Comparison of ENCODE assay signal across 28 cellular contexts in genomic region chr4:165994706-165995105, GRCh38.
DNase-seq lines count a peak whose midpoint lies in the region; ATAC-seq, FAIRE-seq and TF ChIP-seq lines count a peak whose summit lies in the region.
"Had no signal": no experiment of that assay in that cellular context is flagged by ENCODE, and none has a peak within 500 bp of the region (broad histone marks: within the 10 kb centered on the region; RNA-seq: fewer than 3 reads in every experiment).

No MANE protein-coding gene starts in this region.

- H3K27ac Mint-ChIP-seq in chondrocyte (ENCODE audit: unreplicated experiment) = peak overlapping the region; percentile 61
- H3K27ac Mint-ChIP-seq in mesothelial cell of epicardium = peak overlapping the region; percentile 15
- H3K27ac Mint-ChIP-seq: activated B cell treated with CpG ODN at 0.5 μM for 24 hours; activated CD4-positive, alpha-beta memory T cell treated with anti-CD3 and anti-CD28 coated beads for 36 hours; CD4-positive, CD25-positive, alpha-beta regulatory T cell; effector memory CD8-positive, alpha-beta T cell had no signal

- H3K4me3 ChIP-seq in GM23248 (no peak overlapping the region), osteoblast (ENCODE audit: insufficient read depth, low read length) (no peak overlapping the region)
- H3K4me3 ChIP-seq: body of pancreas, colonic mucosa, esophagus muscularis mucosa, K562, lower lobe of right lung, stomach, transverse colon had no signal

- H3K4me1 Mint-ChIP-seq in chondrocyte (ENCODE audit: low read depth) (peaks cover 39% of the 10 kb centered on the region), mesothelial cell of epicardium (peaks cover 18% of the 10 kb centered on the region)
- H3K4me1 Mint-ChIP-seq: activated B cell treated with CpG ODN at 0.5 μM for 24 hours; CD4-positive, CD25-positive, alpha-beta regulatory T cell had no signal

- H3K36me3 ChIP-seq in GM23248 (ENCODE audit: low read depth) (no peaks in the 10 kb centered on the region), osteoblast (ENCODE audit: insufficient read depth, low read length) (no peaks in the 10 kb centered on the region)
- H3K36me3 ChIP-seq: colonic mucosa, esophagus muscularis mucosa, lower lobe of right lung, stomach, transverse colon had no signal

- no peaks in the 10 kb centered on the region for H3K9me3 Mint-ChIP-seq in chondrocyte (ENCODE audit: low read depth)
- H3K9me3 Mint-ChIP-seq in mesothelial cell of epicardium = no peaks in the 10 kb centered on the region
- H3K9me3 Mint-ChIP-seq: activated B cell treated with CpG ODN at 0.5 μM for 24 hours had no signal

- TF ChIP-seq CTCF in chondrocyte (IDR thresholded peaks at IDR 0.05) (no peak), mesothelial cell of epicardium (IDR thresholded peaks at IDR 0.05; ENCODE audit: unreplicated experiment) (no peak), osteoblast (IDR thresholded peaks at IDR 0.05; ENCODE audit: extremely low read depth, low read depth, low read length) (no peak)

- H3K79me2 ChIP-seq in GM23248 (ENCODE audit: insufficient read depth) (no peaks in the 10 kb centered on the region), osteoblast (ENCODE audit: insufficient read depth, low read length) (no peaks in the 10 kb centered on the region)

- H3K27me3 Mint-ChIP-seq in chondrocyte (ENCODE audit: low read depth) (no peaks in the 10 kb centered on the region), mesothelial cell of epicardium (ENCODE audit: low read depth) (no peaks in the 10 kb centered on the region)
- H3K27me3 Mint-ChIP-seq: activated B cell treated with CpG ODN at 0.5 μM for 24 hours; activated CD4-positive, alpha-beta memory T cell treated with anti-CD3 and anti-CD28 coated beads for 36 hours; CD4-positive, CD25-positive, alpha-beta regulatory T cell; effector memory CD8-positive, alpha-beta T cell had no signal

- no peak overlapping the region for H3K27ac ChIP-seq in GM23248
- no peak overlapping the region for H3K27ac ChIP-seq in osteoblast (ENCODE audit: low read depth, low read length)
- H3K27ac ChIP-seq: body of pancreas, colonic mucosa, esophagus muscularis mucosa, lower lobe of right lung, RWPE1, stomach, transverse colon had no signal

- FAIRE-seq in RCC 7860 (lab: Jason Lieb, UNC) = no peak
- FAIRE-seq: GM19239, K562 had no signal

- no peaks in the 10 kb centered on the region for H3K27me3 ChIP-seq in GM23248 (replicated peaks; ENCODE audit: insufficient read depth)
- H3K27me3 ChIP-seq in osteoblast (ENCODE audit: insufficient read depth, low read length) = no peaks in the 10 kb centered on the region
- H3K27me3 ChIP-seq: body of pancreas, colonic mucosa, esophagus muscularis mucosa, stomach, transverse colon had no signal

- H3K9ac ChIP-seq in GM23248 = no peak overlapping the region

- H3K36me3 Mint-ChIP-seq in chondrocyte (ENCODE audit: low read depth) (peaks cover 2% of the 10 kb centered on the region), mesothelial cell of epicardium (no peaks in the 10 kb centered on the region)
- H3K36me3 Mint-ChIP-seq: activated CD4-positive, alpha-beta memory T cell treated with anti-CD3 and anti-CD28 coated beads for 36 hours; CD4-positive, CD25-positive, alpha-beta regulatory T cell had no signal

- H3K4me1 ChIP-seq in GM23248 (ENCODE audit: insufficient read depth) = no peaks in the 10 kb centered on the region
- no peaks in the 10 kb centered on the region for H3K4me1 ChIP-seq in osteoblast (ENCODE audit: insufficient read depth, low read length)
- H3K4me1 ChIP-seq: body of pancreas, colonic mucosa, esophagus muscularis mucosa, lower lobe of right lung, stomach, transverse colon had no signal

- H2AFZ ChIP-seq in GM23248 (no peak overlapping the region), osteoblast (ENCODE audit: low read length) (no peak overlapping the region)

- WGBS in GM23248 (ENCODE audit: low coverage in 1 of 2, low lambda C conversion rate in 2 of 2, missing lambda C conversion rate in 2 of 2), 2 experiments = 17 to 25% methylated on average over 1 of the region's 1 CpG

- H3K4me2 ChIP-seq in GM23248 (ENCODE audit: unreplicated experiment) (no peak overlapping the region), osteoblast (ENCODE audit: insufficient read depth, low read length) (no peak overlapping the region)

- no peak overlapping the region for H3K4me3 Mint-ChIP-seq in chondrocyte (ENCODE audit: unreplicated experiment)
- H3K4me3 Mint-ChIP-seq in mesothelial cell of epicardium = no peak overlapping the region
- H3K4me3 Mint-ChIP-seq: activated B cell treated with CpG ODN at 0.5 μM for 24 hours; activated CD4-positive, alpha-beta memory T cell treated with anti-CD3 and anti-CD28 coated beads for 36 hours; CD4-positive, CD25-positive, alpha-beta regulatory T cell; effector memory CD8-positive, alpha-beta T cell had no signal

- H4K20me1 ChIP-seq in GM23248 (ENCODE audit: insufficient read depth) (no peaks in the 10 kb centered on the region), osteoblast (ENCODE audit: insufficient read depth, low read length) (no peaks in the 10 kb centered on the region)

- in situ Hi-C loops in GM23248 (cut with MboI) = no loop called here

- H3K9me3 ChIP-seq in GM23248 (ENCODE audit: low read depth) (no peaks in the 10 kb centered on the region), osteoblast (ENCODE audit: low read depth, low read length) (no peaks in the 10 kb centered on the region)
- H3K9me3 ChIP-seq: colonic mucosa, esophagus muscularis mucosa, lower lobe of right lung, stomach, transverse colon had no signal

- DNase-seq in GM23248 (peak; percentile 6), RCC 7860 (ENCODE audit: low spot score) (peak; percentile 20), chondrocyte (ENCODE audit: low spot score) (no peak), mesothelial cell of epicardium (ENCODE audit: low spot score in 2 of 2, unreplicated experiment in 2 of 2) (no peak), osteoblast (ENCODE audit: insufficient read length, low spot score, missing footprints) (no peak), NCI-H1048 (lab: John Stamatoyannopoulos, UW) (no peak), RPMI8226 (no peak)
- DNase-seq: activated B cell treated with CpG ODN at 0.5 μM for 24 hours; activated CD4-positive, alpha-beta memory T cell treated with anti-CD3 and anti-CD28 coated beads for 36 hours; activated effector memory CD4-positive, alpha-beta T cell treated with anti-CD3 and anti-CD28 coated beads, Interleukin-2, amount 50 U/mL, for 16 hours; body of pancreas; CD4-positive, CD25-positive, alpha-beta regulatory T cell; colonic mucosa; effector memory CD8-positive, alpha-beta T cell; lower lobe of right lung; NCI-H1694 treated with DMSO at 0.1 percent for 48 hours; NCI-H2171; NCI-H524 treated with DMSO at 0.1 percent for 48 hours; posterior cingulate gyrus; stomach; T1000; transverse colon had no signal

- H3K9me2 ChIP-seq in GM23248 (ENCODE audit: insufficient read depth) = no peaks in the 10 kb centered on the region

- no peak for ATAC-seq in HG03354 (IDR thresholded peaks at IDR 0.05; ENCODE audit: poor library complexity, severe bottlenecking, unreplicated experiment)
- ATAC-seq: body of pancreas; effector memory CD8-positive, alpha-beta T cell; K562; lower lobe of right lung; sciatic nerve had no signal

- H3F3A ChIP-seq in GM23248 (ENCODE audit: insufficient read depth) = no peaks in the 10 kb centered on the region

Comparison
In these comparisons a context has a peak if more than half of its experiments do, and no peak if none do; other contexts are left out.
1. DNase-seq: peak in GM23248 (single experiment) and RCC 7860 (single experiment); none in chondrocyte (single experiment), mesothelial cell of epicardium (0 of 2), osteoblast (single experiment), NCI-H1048 (single experiment) and RPMI8226 (single experiment).